ENCODE assay signal across 9 cellular contexts in genomic region chr4:158805628-158806471, GRCh38. TPM values are rescaled to one million over a fixed set of nuclear protein-coding genes. Genes with fewer than 3 reads are reported as not detected.
DNase-seq lines count a peak whose midpoint lies in the region; ATAC-seq and TF ChIP-seq lines count a peak whose summit lies in the region.
"Had no signal": no experiment of that assay in that cellular context is flagged by ENCODE, and none has a peak within 500 bp of the region (broad histone marks: within the 10 kb centered on the region; RNA-seq: fewer than 3 reads in every experiment).

No MANE protein-coding gene starts in this region.

- intact Hi-C loops in stomach (cut with DNase I; ENCODE audit: low total_unique reads): no loop called here

- H3K9me3 ChIP-seq in Loucy (ENCODE audit: insufficient read depth, low read depth, low read length) (no peaks in the 10 kb centered on the region), right atrium auricular region (no peaks in the 10 kb centered on the region), stomach (no peaks in the 10 kb centered on the region)
- H3K9me3 ChIP-seq: tibial nerve had no signal

- H3K4me2 ChIP-seq in Loucy (ENCODE audit: low read depth, low read length, poor library complexity, severe bottlenecking): peak overlapping the region; percentile 38

- H3K9me2 ChIP-seq in Loucy (replicated peaks; ENCODE audit: low read depth, low read length): no peaks in the 10 kb centered on the region

- H3K4me3 ChIP-seq in Loucy (ENCODE audit: low read length, poor library complexity, severe bottlenecking): no peak overlapping the region
- peak overlapping the region in 1 of 2 donors; percentile 2 for H3K4me3 ChIP-seq in right atrium auricular region
- no peak overlapping the region for H3K4me3 ChIP-seq in stomach
- H3K4me3 ChIP-seq: tibial nerve had no signal

- no peak overlapping the region for H3K9ac ChIP-seq in Loucy (ENCODE audit: low read depth, low read length, poor library complexity, severe bottlenecking)

- peaks cover 15% of the 10 kb centered on the region for H3F3A ChIP-seq in Loucy (ENCODE audit: low read depth)

- ATAC-seq in HG03442 (IDR thresholded peaks at IDR 0.05; ENCODE audit: unreplicated experiment) (no peak), GM18517 (IDR thresholded peaks at IDR 0.05; ENCODE audit: unreplicated experiment) (no peak)

- H3K79me2 ChIP-seq in Loucy (ENCODE audit: insufficient read depth, low read length): peaks cover 73% of the 10 kb centered on the region

- H2AFZ ChIP-seq in Loucy (ENCODE audit: low read length): no peak overlapping the region

- TF ChIP-seq POLR2A in stomach (IDR thresholded peaks at IDR 0.05): no peak

- WGBS in stomach, 5 donors: 56 to 70% (median 59%) methylated on average over 10 of the region's 10 CpGs

- peaks cover 4% of the 10 kb centered on the region for H4K20me1 ChIP-seq in Loucy (ENCODE audit: insufficient read depth, low read length, poor library complexity, severe bottlenecking)

- TF ChIP-seq CTCF in Loucy (conservative IDR thresholded peaks at IDR 0.05; ENCODE audit: low read length) (no peak), right atrium auricular region (IDR thresholded peaks at IDR 0.05) (no peak), stomach (IDR thresholded peaks at IDR 0.05) (no peak)

- no peaks in the 10 kb centered on the region for H3K36me3 ChIP-seq in Loucy (ENCODE audit: insufficient read depth, low read length)
- H3K36me3 ChIP-seq in right atrium auricular region: no peaks in the 10 kb centered on the region
- H3K36me3 ChIP-seq in stomach: no peaks in the 10 kb centered on the region
- H3K36me3 ChIP-seq: tibial nerve had no signal

- peak; percentile 83 for DNase-seq in SK-N-DZ (ENCODE audit: low spot score)
- no peak for DNase-seq in right atrium auricular region (ENCODE audit: low spot score)
- DNase-seq in stomach: peak; percentile 38
- no peak for DNase-seq in stimulated activated CD4-positive, alpha-beta T cell treated with anti-CD3 and anti-CD28 coated beads, Interleukin-2, amount 100 ng/mL, for 24 hours
- no peak for DNase-seq in DMS79 treated with DMSO at 0.1 percent for 48 hours (lab: John Stamatoyannopoulos, UW)

- no peaks in the 10 kb centered on the region for H3K27me3 ChIP-seq in Loucy (ENCODE audit: insufficient read depth, low read length, poor library complexity, severe bottlenecking)
- H3K27me3 ChIP-seq in right atrium auricular region: no peaks in the 10 kb centered on the region
- H3K27me3 ChIP-seq in stomach: no peaks in the 10 kb centered on the region
- H3K27me3 ChIP-seq: tibial nerve had no signal

- peak overlapping the region; percentile 43 to 84 for H3K27ac ChIP-seq in right atrium auricular region
- peak overlapping the region in 4 of 5 donors; percentile 23 to 68 (median 46) for H3K27ac ChIP-seq in stomach

- H3K4me1 ChIP-seq in Loucy (ENCODE audit: insufficient read depth, low read length, poor library complexity, severe bottlenecking): peaks cover 77% of the 10 kb centered on the region
- peaks cover 0 to 72% of the 10 kb centered on the region in 2 donors for H3K4me1 ChIP-seq in right atrium auricular region
- H3K4me1 ChIP-seq in stomach: peaks cover 24 to 85% (median 48%) of the 10 kb centered on the region in 4 donors

- TF ChIP-seq EP300 in stomach (IDR thresholded peaks at IDR 0.05): no peak

RNA-seq across cellular contexts. Expression of gene FNIP2, which starts 37.0 kb away (rescaled TPM):
- 10.5 and 12.3 TPM in 2 replicates for polyA plus RNA-seq in SK-N-DZ (2014; cell fraction: cytosol; rRNA removed)
- polyA plus RNA-seq in SK-N-DZ (2014; cell fraction: nucleus; rRNA removed): 7.9 and 8.6 TPM in 2 replicates
- total RNA-seq in right atrium auricular region (10 to 100 TPM; 38.3 to 42.4 TPM), stomach (100 to 1,000 TPM in 1 of 5 donors, 10 to 100 TPM in 4; 28.7 to 109 (median 38.8) TPM)
- 10 to 100 TPM in 1 of 3 donors, 1 to 10 TPM in 2; 4.8 to 15.7 (median 6.8) TPM for polyA plus RNA-seq in stomach

Comparison
In these comparisons a context has a peak if more than half of its experiments do, and no peak if none do; other contexts are left out.
1. DNase-seq: peak in SK-N-DZ (single experiment) and stomach (single experiment); none in right atrium auricular region (single experiment), stimulated activated CD4-positive, alpha-beta T cell treated with anti-CD3 and anti-CD28 coated beads, Interleukin-2, amount 100 ng/mL, for 24 hours (0 of 2) and DMS79 treated with DMSO at 0.1 percent for 48 hours (single experiment).